Comparison of ENCODE assay signal across 18 cellular contexts in the genomic region with DNA sequence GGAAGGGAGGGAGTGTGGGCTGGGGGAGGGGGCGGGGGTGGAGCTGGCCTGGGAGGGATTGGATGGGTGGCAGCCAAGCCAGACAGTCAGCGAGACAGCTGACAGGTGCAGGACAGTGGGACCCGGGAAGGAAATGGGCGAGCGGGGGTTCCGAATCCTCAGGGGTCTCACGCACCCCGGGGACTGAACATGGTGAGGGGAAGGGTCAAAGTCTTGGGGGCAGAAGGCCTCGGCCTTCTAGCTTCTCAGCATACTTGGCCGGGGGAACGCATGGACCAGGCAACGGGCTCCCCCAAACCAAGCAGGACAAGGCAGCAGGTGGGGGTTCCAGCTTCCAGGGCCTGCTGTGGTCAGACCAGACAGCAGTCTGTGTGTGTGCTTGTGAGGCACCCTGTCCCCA. TPM values are rescaled to one million over a fixed set of nuclear protein-coding genes. Genes with fewer than 3 reads are reported as not detected.
DNase-seq lines count a peak whose midpoint lies in the region; ATAC-seq and TF ChIP-seq lines count a peak whose summit lies in the region.
"Had no signal": no experiment of that assay in that cellular context is flagged by ENCODE, and none has a peak within 500 bp of the region (broad histone marks: within the 10 kb centered on the region; RNA-seq: fewer than 3 reads in every experiment).

No MANE protein-coding gene starts in this region.

- no peaks in the 10 kb centered on the region for H3K27me3 ChIP-seq in Peyer's patch

- H3K27ac ChIP-seq in Peyer's patch: no peak overlapping the region
- H3K27ac ChIP-seq: GM23248, HL-60 had no signal

- DNase-seq in DMS153 (lab: John Stamatoyannopoulos, UW): peak; percentile 33
- no peak for DNase-seq in DMS153 treated with DMSO at 0.1 percent for 48 hours (lab: John Stamatoyannopoulos, UW; ENCODE audit: unreplicated experiment)
- no peak for DNase-seq in left ventricle myocardium superior
- no peak for DNase-seq in left cardiac atrium
- peak; percentile 41 for DNase-seq in myocyte (ENCODE audit: low read depth)
- DNase-seq in Peyer's patch: no peak
- DNase-seq in activated CD4-positive, alpha-beta T cell treated with anti-CD3 and anti-CD28 coated beads for 4 hours: no peak
- DNase-seq: CD4-positive, CD25-positive, alpha-beta regulatory T cell; DND-41; GM23248; HCEC 1CT; Kasumi-1; NCI-H1930; SHP77 had no signal

- H3K36me3 ChIP-seq in Peyer's patch: no peaks in the 10 kb centered on the region

- intact Hi-C loops in left ventricle myocardium superior (cut with micrococcal nuclease) (no loop called here), left cardiac atrium (cut with DNase I) (no loop called here)

- H3K4me3 ChIP-seq in Peyer's patch: no peak overlapping the region
- H3K4me3 ChIP-seq: GM12878, GM23248 had no signal

- no peaks in the 10 kb centered on the region for H3K9me3 ChIP-seq in Peyer's patch

- ATAC-seq in left ventricle myocardium superior: peak; percentile 4
- no peak for ATAC-seq in left cardiac atrium
- no peak for ATAC-seq in GM19395 (IDR thresholded peaks at IDR 0.05; ENCODE audit: unreplicated experiment)
- ATAC-seq: GM12878, Panc1 had no signal

- TF ChIP-seq CTCF in Peyer's patch (IDR thresholded peaks at IDR 0.05): no peak

- H3K4me1 ChIP-seq in Peyer's patch: peaks cover 0 to 44% (median 0%) of the 10 kb centered on the region in 4 donors

- TF ChIP-seq POLR2A in Peyer's patch (IDR thresholded peaks at IDR 0.05): no peak

RNA-seq across cellular contexts. Expression of a gene that starts 23.1 kb away (rescaled TPM):
- total RNA-seq in left ventricle myocardium superior (57.8 TPM), left cardiac atrium (10 to 100 TPM; 37.6 to 68.2 TPM), myocyte (11.6 and 20.8 TPM in 2 replicates), Peyer's patch (100 to 1,000 TPM in 3 of 4 donors, 10 to 100 TPM in 1; 87.5 to 165 (median 137) TPM)
- 8.6 TPM for polyA plus RNA-seq in myocyte (2012)

Comparison
In these comparisons a context has a peak if more than half of its experiments do, and no peak if none do; other contexts are left out.
1. DNase-seq: peak in DMS153 (single experiment) and myocyte (single experiment); none in DMS153 treated with DMSO at 0.1 percent for 48 hours (single experiment), left ventricle myocardium superior (single experiment), left cardiac atrium (single experiment), Peyer's patch (0 of 3) and activated CD4-positive, alpha-beta T cell treated with anti-CD3 and anti-CD28 coated beads for 4 hours (0 of 2).